19 cellular contexts compared by ENCODE assay signal in the genomic region with DNA sequence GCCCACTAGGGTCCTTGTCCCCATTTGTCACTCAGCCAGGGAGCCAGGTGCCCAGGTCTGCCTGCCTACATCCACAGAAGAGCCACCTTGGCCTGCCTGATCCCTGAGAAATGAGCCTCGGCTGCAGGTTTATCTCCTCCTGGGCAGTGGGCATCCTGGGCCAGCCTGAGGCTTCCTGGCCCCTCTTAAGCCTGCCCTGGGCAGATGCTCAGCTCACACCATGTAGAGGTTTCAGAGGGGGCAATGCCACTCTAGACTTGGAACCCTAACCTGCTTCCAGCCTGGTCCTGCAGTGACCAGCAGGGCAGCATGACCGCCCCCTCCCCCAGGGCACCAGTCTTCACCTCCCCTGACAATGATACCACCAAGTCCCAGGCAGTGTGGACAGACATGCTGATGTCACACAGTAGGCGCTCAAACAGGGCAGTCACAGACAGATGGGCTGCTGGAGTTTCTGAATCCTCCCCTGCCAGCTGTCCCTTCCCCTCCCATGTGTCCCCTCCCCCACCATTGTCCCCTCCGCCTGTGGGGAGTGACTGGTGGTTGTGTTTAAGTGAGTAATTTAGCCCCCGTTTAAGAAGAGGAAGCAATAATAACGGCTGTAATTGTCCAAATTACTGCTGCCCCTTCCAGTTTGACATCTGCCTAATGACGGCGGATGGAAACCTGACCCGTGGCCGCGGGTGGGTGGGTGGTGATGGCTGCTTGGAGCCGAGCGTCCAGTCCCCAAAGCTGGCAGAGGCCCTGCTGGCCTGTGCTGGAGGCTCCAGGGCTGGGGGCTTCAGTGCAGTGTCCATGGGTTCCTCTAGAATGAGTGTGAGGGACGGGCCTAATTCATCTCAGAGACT.
DNase-seq lines count a peak whose midpoint lies in the region; ATAC-seq, FAIRE-seq and TF ChIP-seq lines count a peak whose summit lies in the region.
"Had no signal": no experiment of that assay in that cellular context is flagged by ENCODE, and none has a peak within 500 bp of the region (broad histone marks: within the 10 kb centered on the region; RNA-seq: fewer than 3 reads in every experiment).

No MANE protein-coding gene starts in this region.

- TF ChIP-seq RAD21 in SK-N-SH (IDR thresholded peaks at IDR 0.05; ENCODE audit: low read length) (no peak), H1 (IDR thresholded peaks at IDR 0.05 in 1 of 2, conservative IDR thresholded peaks at IDR 0.05 in 1 of 2; ENCODE audit: low read depth in 2 of 2, low read length in 2 of 2) (no peak)

- H3K9ac ChIP-seq in SK-N-SH (no peak overlapping the region), H1 (replicated peaks in 1 of 4; ENCODE audit: extremely low read depth in 1 of 4, low read depth in 3 of 4, low read length in 3 of 4) (no peak overlapping the region)
- H3K9ac ChIP-seq: BLaER1 had no signal

- H3K4me1 ChIP-seq in SK-N-SH (ENCODE audit: control insufficient read depth in 1 of 2, insufficient read depth in 2 of 2, low read depth in 1 of 2, low read length in 1 of 2) (no peaks in the 10 kb centered on the region), H1 (replicated peaks in 1 of 4; ENCODE audit: control insufficient read depth in 3 of 4, insufficient read depth in 4 of 4, low read length in 3 of 4) (peaks cover 0 to 11% (median 7%) of the 10 kb centered on the region in 4 experiments; a peak in 5 of 7 replicates), spleen (no peaks in the 10 kb centered on the region)
- H3K4me1 ChIP-seq: BLaER1, right atrium auricular region, tibial artery had no signal

- no peak overlapping the region for H3K56ac ChIP-seq in H1 (replicated peaks; ENCODE audit: insufficient read length, low read depth, low read length)

- H3K4me3 ChIP-seq in SK-N-SH (ENCODE audit: low read depth in 2 of 2, low read length in 1 of 2) (no peak overlapping the region), H1 (ENCODE audit: extremely low read depth in 1 of 4, insufficient read depth in 2 of 4, low read depth in 3 of 4, low read length in 4 of 4) (no peak overlapping the region), spleen (no peak overlapping the region)
- H3K4me3 ChIP-seq: BLaER1, right atrium auricular region, tibial artery had no signal

- H4K91ac ChIP-seq in H1 (replicated peaks; ENCODE audit: insufficient read length, low read length) = peak overlapping the region; percentile 30

- TF ChIP-seq CTCF in SK-N-SH (IDR thresholded peaks at IDR 0.05) = no peak
- no peak for TF ChIP-seq CTCF in H1 (IDR thresholded peaks at IDR 0.05; ENCODE audit: control extremely low read depth in 1 of 3, insufficient read depth in 1 of 3, low read depth in 1 of 3, low read length in 3 of 3)
- TF ChIP-seq CTCF in spleen (IDR thresholded peaks at IDR 0.05 in 8 of 11, conservative IDR thresholded peaks at IDR 0.05 in 3 of 11) = no peak

- H3K79me2 ChIP-seq in SK-N-SH (ENCODE audit: insufficient read depth) = no peaks in the 10 kb centered on the region
- no peaks in the 10 kb centered on the region for H3K79me2 ChIP-seq in H1 (ENCODE audit: control insufficient read depth in 1 of 2, insufficient read depth in 2 of 2, low read length in 2 of 2)

- no peak overlapping the region for H3K4ac ChIP-seq in H1 (replicated peaks; ENCODE audit: insufficient read length, low read depth, low read length)

- H4K20me1 ChIP-seq in SK-N-SH (ENCODE audit: insufficient read depth) = no peaks in the 10 kb centered on the region
- no peaks in the 10 kb centered on the region for H4K20me1 ChIP-seq in H1 (replicated peaks in 1 of 2; ENCODE audit: control insufficient read depth in 1 of 2, insufficient read depth in 2 of 2, low read length in 2 of 2)
- H4K20me1 ChIP-seq: BLaER1 had no signal

- POLR2A ChIA-PET in SK-N-SH (lab: Yijun Ruan, JAX) (no interaction called here), H1 (lab: Charles Lee; ENCODE audit: partially characterized antibody) (interaction anchor here (0.8 to 0.9 kb wide), 2 partner anchors 9 to 103 kb away, joined by 3 to 4 read pairs; no protein-coding TSS in a partner anchor)

- H3K4me2 ChIP-seq in SK-N-SH (no peak overlapping the region), H1 (ENCODE audit: insufficient read depth in 1 of 2, low read depth in 2 of 2, low read length in 2 of 2) (no peak overlapping the region)
- H3K4me2 ChIP-seq: BLaER1 had no signal

- no peak overlapping the region for H3K14ac ChIP-seq in H1 (ENCODE audit: insufficient read length)

- H4K8ac ChIP-seq in H1 (ENCODE audit: extremely low read depth, insufficient read depth, low read length) = no peak overlapping the region

- H3K23me2 ChIP-seq in H1 (ENCODE audit: low read depth, low read length) = no peaks in the 10 kb centered on the region

- H3K9me3 ChIP-seq in SK-N-SH (no peaks in the 10 kb centered on the region), H1 (ENCODE audit: insufficient read depth in 2 of 2, low read depth in 1 of 2, low read length in 1 of 2) (no peaks in the 10 kb centered on the region), spleen (peaks cover 0 to 24% (median 2%) of the 10 kb centered on the region in 8 donors)
- H3K9me3 ChIP-seq: BLaER1 had no signal

- H3K27ac ChIP-seq in SK-N-SH (ENCODE audit: low read depth in 2 of 2, low read length in 1 of 2) (no peak overlapping the region), H1 (ENCODE audit: low read depth, low read length) (no peak overlapping the region), spleen (no peak overlapping the region)
- H3K27ac ChIP-seq: BLaER1, right atrium auricular region, RWPE1, tibial artery had no signal

- no peak overlapping the region for H3K18ac ChIP-seq in H1 (ENCODE audit: extremely low read depth, low read length)

- H3K79me1 ChIP-seq in H1 (ENCODE audit: low read depth, low read length) = no peaks in the 10 kb centered on the region; the same call in 1 of the 2 replicates

- no peak overlapping the region for H2BK12ac ChIP-seq in H1 (ENCODE audit: low read depth, low read length)

- DNase-seq in SK-N-SH (peak; percentile 10), NCI-H524 treated with DMSO at 0.1 percent for 48 hours (lab: John Stamatoyannopoulos, UW) (peak; percentile 71), H1 (ENCODE audit: low read depth in 1 of 2, low spot score in 2 of 2) (no peak), spleen (peak; percentile 44), cardiac septum (ENCODE audit: low spot score) (no peak), OCI-M2 (lab: John Stamatoyannopoulos, UW; ENCODE audit: unreplicated experiment) (no peak)
- no peak for DNase-seq in activated T-cell treated with anti-CD3 and anti-CD28 coated beads, Interleukin-2, amount 50 U/mL, for 48 hours
- DNase-seq: activated CD8-positive, alpha-beta T cell treated with anti-CD3 and anti-CD28 coated beads for 36 hours; activated naive CD8-positive, alpha-beta T cell treated with anti-CD3 and anti-CD28 coated beads for 36 hours; left colon; NCI-H2029 treated with DMSO at 0.1 percent for 48 hours; stimulated activated naive CD4-positive, alpha-beta T cell; tibial artery had no signal

- H4K5ac ChIP-seq in H1 (ENCODE audit: insufficient read length, low read depth, low read length) = no peak overlapping the region

- H3K9me2 ChIP-seq in SK-N-SH = no peaks in the 10 kb centered on the region

- no peak overlapping the region for H2AK5ac ChIP-seq in H1 (ENCODE audit: low read depth, low read length)

- no peaks in the 10 kb centered on the region for H3F3A ChIP-seq in SK-N-SH (replicated peaks; ENCODE audit: insufficient read depth)

- no peak for FAIRE-seq in H1 (lab: Jason Lieb, UNC)
- FAIRE-seq: frontal cortex had no signal

- TF ChIP-seq EP300 in SK-N-SH (IDR thresholded peaks at IDR 0.05; ENCODE audit: borderline replicate concordance in 1 of 2, low read depth in 1 of 2, low read length in 1 of 2) (no peak), H1 (IDR thresholded peaks at IDR 0.05; ENCODE audit: borderline replicate concordance in 1 of 2, low read depth in 2 of 2, low read length in 2 of 2) (no peak)

- H2BK120ac ChIP-seq in H1 (replicated peaks; ENCODE audit: low read depth, low read length) = no peak overlapping the region

- CTCF ChIA-PET in SK-N-SH (lab: Yijun Ruan, JAX) (interaction anchor here (1.9 to 2.3 kb wide), 2 partner anchors 20 to 156 kb away, joined by 6 to 9 read pairs; no protein-coding TSS in a partner anchor), H1 (lab: Charles Lee; ENCODE audit: partially characterized antibody) (interaction anchor here (3.1 to 8.9 kb wide), 3 partner anchors 18 to 125 kb away, joined by 12 to 105 read pairs (median 27); no protein-coding TSS in a partner anchor)

- H3K36me3 ChIP-seq in SK-N-SH (replicated peaks in 1 of 2; ENCODE audit: control insufficient read depth in 1 of 2, insufficient read depth in 2 of 2, low read length in 1 of 2) (no peaks in the 10 kb centered on the region), H1 (ENCODE audit: control insufficient read depth in 2 of 4, insufficient read depth in 4 of 4, low read length in 3 of 4) (no peaks in the 10 kb centered on the region), spleen (no peaks in the 10 kb centered on the region)
- H3K36me3 ChIP-seq: BLaER1, right atrium auricular region, tibial artery had no signal

- H2BK5ac ChIP-seq in H1 (ENCODE audit: low read depth, low read length) = no peak overlapping the region

- H2AFZ ChIP-seq in SK-N-SH (ENCODE audit: low read depth) (no peak overlapping the region), H1 (ENCODE audit: low read length) (no peak overlapping the region)

- H3K27me3 ChIP-seq in SK-N-SH (ENCODE audit: insufficient read depth) = no peaks in the 10 kb centered on the region
- no peaks in the 10 kb centered on the region for H3K27me3 ChIP-seq in H1 (replicated peaks in 1 of 4; ENCODE audit: control insufficient read depth in 3 of 4, extremely low read depth in 1 of 4, insufficient read depth in 3 of 4, low read length in 3 of 4)
- peaks cover 0 to 53% (median 11%) of the 10 kb centered on the region in 7 donors for H3K27me3 ChIP-seq in spleen (replicated peaks in 1 of 7)
- H3K27me3 ChIP-seq: BLaER1, right atrium auricular region had no signal

- intact Hi-C loops in spleen (cut with DNase I; ENCODE audit: low total_unique reads) = no loop called here
- intact Hi-C loops in cardiac septum (cut with DNase I) = no loop called here

- H2BK20ac ChIP-seq in H1 (ENCODE audit: low read length) = no peak overlapping the region

- H3K23ac ChIP-seq in H1 (ENCODE audit: insufficient read length) = no peak overlapping the region

- 29% methylated on average over 12 of the region's 14 CpGs for WGBS in SK-N-SH (ENCODE audit: low lambda C conversion rate)
- WGBS in H1 (ENCODE audit: extremely low coverage in 1 of 2, insufficient coverage in 1 of 2, insufficient read length in 1 of 2, insufficient replicate concordance in 2 of 2, low coverage in 1 of 2, low lambda C conversion rate in 2 of 2, missing lambda C conversion rate in 1 of 2), 2 experiments = 84% methylated on average over 14 of the region's 14 CpGs; no CpG with 5 or more reads in 1 of the 2 experiments
- WGBS in spleen, 5 donors = 46 to 51% (median 48%) methylated on average over 14 of the region's 14 CpGs

- ATAC-seq in SK-N-SH treated with all-trans-retinoic acid at 6 μM for 48 hours = no peak
- ATAC-seq: activated CD8-positive, alpha-beta T cell treated with anti-CD3 and anti-CD28 coated beads for 36 hours; left colon; WTC11 had no signal

- TF ChIP-seq POLR2A in H1 (IDR thresholded peaks at IDR 0.05; ENCODE audit: control extremely low read depth in 1 of 2, low read depth in 2 of 2, low read length in 2 of 2) (no peak), spleen (IDR thresholded peaks at IDR 0.05) (no peak)

- H2BK15ac ChIP-seq in H1 (ENCODE audit: low read length) = no peak overlapping the region

TF ChIP-seq in H1, 55 proteins besides CTCF, POLR2A, EP300 and RAD21 (continues in another document):
- TF ChIP-seq SP4 (IDR thresholded peaks at IDR 0.05; ENCODE audit: low read length) = no peak

Comparison
In these comparisons a context has a peak if more than half of its experiments do, and no peak if none do; other contexts are left out.
1. DNase-seq: peak in SK-N-SH (single experiment), NCI-H524 treated with DMSO at 0.1 percent for 48 hours (single experiment) and spleen (single experiment); none in H1 (0 of 2), cardiac septum (single experiment), OCI-M2 (single experiment) and activated T-cell treated with anti-CD3 and anti-CD28 coated beads, Interleukin-2, amount 50 U/mL, for 48 hours (0 of 2).